Comparison of ENCODE assay signal across 28 cellular contexts in the genomic region with DNA sequence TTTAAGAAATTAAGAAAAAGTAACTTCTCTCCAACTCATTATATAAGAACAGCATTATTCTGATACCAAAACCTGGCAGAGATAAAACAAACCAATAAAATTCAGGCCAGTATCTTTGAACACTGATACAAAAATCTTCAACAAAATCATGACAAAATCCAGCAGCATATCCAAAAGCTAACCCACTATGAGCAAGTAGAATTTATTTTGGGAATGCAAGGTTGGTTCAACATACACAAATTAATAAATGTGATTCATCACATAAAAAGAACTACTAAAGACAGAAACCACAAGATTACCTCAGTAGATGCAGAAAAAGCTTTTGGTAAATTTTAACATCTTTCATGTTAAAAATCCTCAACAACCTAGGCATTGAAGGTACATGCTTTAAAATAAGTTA.
"Had no signal": no experiment of that assay in that cellular context is flagged by ENCODE, and none has a peak within 500 bp of the region (broad histone marks: within the 10 kb centered on the region; RNA-seq: fewer than 3 reads in every experiment).

No MANE protein-coding gene starts in this region.

- H3K27me3 Mint-ChIP-seq: activated CD8-positive, alpha-beta memory T cell treated with anti-CD3 and anti-CD28 coated beads, Interleukin-2, amount 10 ng/mL, durations not matched to agents 7 days and 5 days; activated naive CD8-positive, alpha-beta T cell treated with anti-CD3 and anti-CD28 coated beads for 36 hours; activated T-cell treated with anti-CD3 and anti-CD28 coated beads, Interleukin-2, amount 50 U/mL, for 24 hours; T-helper 17 cell had no signal

- H3K4me3 ChIP-seq: breast epithelium, SJSA1 had no signal

- H3K9me3 ChIP-seq: SJSA1 had no signal

- H3K36me3 ChIP-seq: SJSA1 had no signal

- H3K27ac ChIP-seq: breast epithelium, SJSA1 had no signal

- FAIRE-seq: RCC 7860 had no signal

- H3K4me1 ChIP-seq: breast epithelium, SJSA1 had no signal

- DNase-seq: activated CD4-positive, alpha-beta T cell treated with anti-CD3 and anti-CD28 coated beads for 48 hours; activated CD4-positive, alpha-beta T cell treated with anti-CD3 and anti-CD28 coated beads, Interleukin-2, amount 50 U/mL, for 4 hours; activated CD4-positive, CD25-positive, alpha-beta regulatory T cell treated with anti-CD3 and anti-CD28 coated beads, Interleukin-2, amount 50 U/mL, for 72 hours; activated CD8-positive, alpha-beta memory T cell treated with anti-CD3 and anti-CD28 coated beads, Interleukin-2, amount 10 ng/mL, durations not matched to agents 7 days and 5 days; activated CD8-positive, alpha-beta T cell treated with anti-CD3 and anti-CD28 coated beads, Interleukin-2, amount 10 ng/mL, durations not matched to agents 7 days and 5 days; activated effector memory CD4-positive, alpha-beta T cell treated with Interleukin-2 at 50 U/mL for 16 hours; activated naive CD4-positive, alpha-beta T cell; activated naive CD8-positive, alpha-beta T cell treated with anti-CD3 and anti-CD28 coated beads for 36 hours; activated T-cell treated with anti-CD3 and anti-CD28 coated beads, Interleukin-2, amount 50 U/mL, for 24 hours; aorta; caudate nucleus; Karpas-422; MM.1S; NCI-H1105; NCI-H1436; NCI-H1694 treated with DMSO at 0.1 percent for 48 hours; NCI-H2081; NCI-H446; NCI-H524; PC-3; SHP77; T-helper 17 cell; T-helper 9 cell had no signal

- ATAC-seq: activated CD8-positive, alpha-beta memory T cell treated with anti-CD3 and anti-CD28 coated beads, Interleukin-2, amount 10 ng/mL, durations not matched to agents 7 days and 5 days; activated CD8-positive, alpha-beta T cell treated with anti-CD3 and anti-CD28 coated beads, Interleukin-2, amount 10 ng/mL, durations not matched to agents 7 days and 5 days; PC-3; T-helper 17 cell; WTC11 had no signal

- H3K4me1 Mint-ChIP-seq: T-helper 17 cell had no signal

- H3K4me3 Mint-ChIP-seq: activated CD8-positive, alpha-beta memory T cell treated with anti-CD3 and anti-CD28 coated beads, Interleukin-2, amount 10 ng/mL, durations not matched to agents 7 days and 5 days; activated CD8-positive, alpha-beta T cell treated with anti-CD3 and anti-CD28 coated beads, Interleukin-2, amount 10 ng/mL, durations not matched to agents 7 days and 5 days; activated naive CD8-positive, alpha-beta T cell treated with anti-CD3 and anti-CD28 coated beads for 36 hours; activated T-cell treated with anti-CD3 and anti-CD28 coated beads, Interleukin-2, amount 50 U/mL, for 24 hours; activated T-helper 1 cell treated with anti-CD3 and anti-CD28 coated beads, Interleukin-12 subunit alpha, Interleukin-12 subunit beta, Interleukin-2, Interleukin-4 antibody, amounts not matched to agents 30 ng/mL and 10 ng/mL and 1 ng/mL, durations not matched to agents 14 hours and 24 hours and 36 hours; T-helper 17 cell; WTC11 had no signal

- H3K27me3 ChIP-seq: breast epithelium, SJSA1 had no signal

- H3K27ac Mint-ChIP-seq: activated CD8-positive, alpha-beta memory T cell treated with anti-CD3 and anti-CD28 coated beads, Interleukin-2, amount 10 ng/mL, durations not matched to agents 7 days and 5 days; activated CD8-positive, alpha-beta T cell treated with anti-CD3 and anti-CD28 coated beads, Interleukin-2, amount 10 ng/mL, durations not matched to agents 7 days and 5 days; activated naive CD8-positive, alpha-beta T cell treated with anti-CD3 and anti-CD28 coated beads for 36 hours; activated T-cell treated with anti-CD3 and anti-CD28 coated beads, Interleukin-2, amount 50 U/mL, for 24 hours; activated T-helper 1 cell treated with anti-CD3 and anti-CD28 coated beads, Interleukin-12 subunit alpha, Interleukin-12 subunit beta, Interleukin-2, Interleukin-4 antibody, amounts not matched to agents 30 ng/mL and 10 ng/mL and 1 ng/mL, durations not matched to agents 14 hours and 24 hours and 36 hours; T-helper 17 cell; WTC11 had no signal
